ENCODE assay signal across 21 cellular contexts in the genomic region with DNA sequence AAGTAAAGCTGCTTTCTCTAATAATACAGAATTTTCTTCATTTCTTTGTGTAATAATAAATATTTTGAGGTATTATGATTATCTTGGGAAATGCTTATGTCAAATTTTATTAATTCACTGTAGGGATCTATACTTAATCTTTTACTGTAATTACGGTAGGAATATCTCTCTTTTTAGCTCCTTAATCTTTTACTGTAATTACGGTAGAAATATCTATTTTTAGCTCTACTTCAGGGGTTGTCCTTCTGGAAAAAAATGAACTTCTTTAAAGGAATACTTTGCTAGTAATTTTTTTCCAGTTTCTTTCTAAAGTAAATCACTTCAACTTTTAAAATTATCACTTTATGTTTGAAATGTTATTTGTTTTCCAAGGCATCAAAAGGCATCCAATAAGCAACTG.
"Had no signal": no experiment of that assay in that cellular context is flagged by ENCODE, and none has a peak within 500 bp of the region (broad histone marks: within the 10 kb centered on the region; RNA-seq: fewer than 3 reads in every experiment).

No MANE protein-coding gene starts in this region.

- H3K36me3 ChIP-seq: esophagus muscularis mucosa, left ventricle myocardium inferior, lower lobe of right lung, ovary had no signal

- H3K27ac ChIP-seq: epithelial cell of prostate, esophagus muscularis mucosa, foreskin keratinocyte, left ventricle myocardium inferior, lower lobe of right lung, neural progenitor cell, ovary had no signal

- H3K27me3 Mint-ChIP-seq: dendritic cell treated with granulocyte-macrophage colony-stimulating factor and Interleukin-4, amounts not matched to agents 40 ng/mL and 50 ng/mL, for 4 days; effector memory CD8-positive, alpha-beta T cell; memory B cell; natural killer cell treated with Interleukin-12 subunit alpha and Interleukin-12 subunit beta and Interleukin-15 and Interleukin-18, amount 100 ng/mL, for 72 hours; progenitor cell of endocrine pancreas had no signal

- H3K4me1 ChIP-seq: esophagus muscularis mucosa, foreskin keratinocyte, left ventricle myocardium inferior, lower lobe of right lung, neural progenitor cell had no signal

- DNase-seq: effector memory CD8-positive, alpha-beta T cell; foreskin keratinocyte; immature natural killer cell; left cardiac atrium; left ventricle myocardium inferior; lower lobe of right lung; midbrain; nucleus accumbens; ovary; right cardiac atrium; stimulated activated CD4-positive, alpha-beta T cell treated with anti-CD3 and anti-CD28 coated beads, Interleukin-2, amount 100 ng/mL, for 48 hours; stimulated activated naive CD4-positive, alpha-beta T cell treated with Interleukin-2 at 50 U/mL for 16 hours; trophoblast cell had no signal

- H3K9ac ChIP-seq: neural progenitor cell had no signal

- H3K27ac Mint-ChIP-seq: dendritic cell treated with granulocyte-macrophage colony-stimulating factor and Interleukin-4, amounts not matched to agents 40 ng/mL and 50 ng/mL, for 4 days; effector memory CD8-positive, alpha-beta T cell; immature natural killer cell; memory B cell; natural killer cell treated with Interleukin-12 subunit alpha and Interleukin-12 subunit beta and Interleukin-15 and Interleukin-18, amount 100 ng/mL, for 72 hours; neural progenitor cell; progenitor cell of endocrine pancreas had no signal

- H3K4me3 Mint-ChIP-seq: dendritic cell treated with granulocyte-macrophage colony-stimulating factor and Interleukin-4, amounts not matched to agents 40 ng/mL and 50 ng/mL, for 4 days; effector memory CD8-positive, alpha-beta T cell; immature natural killer cell; memory B cell; natural killer cell treated with Interleukin-12 subunit alpha and Interleukin-12 subunit beta and Interleukin-15 and Interleukin-18, amount 100 ng/mL, for 72 hours; neural progenitor cell had no signal

- H3K4me3 ChIP-seq: esophagus muscularis mucosa, left ventricle myocardium inferior, lower lobe of right lung, neural progenitor cell, ovary, smooth muscle cell had no signal

- H3K9me3 ChIP-seq: lower lobe of right lung, ovary had no signal

- H3K4me1 Mint-ChIP-seq: immature natural killer cell, memory B cell, neural progenitor cell had no signal

- ATAC-seq: effector memory CD8-positive, alpha-beta T cell; foreskin keratinocyte; left cardiac atrium; lower lobe of right lung; natural killer cell treated with Interleukin-12 subunit alpha and Interleukin-12 subunit beta and Interleukin-15 and Interleukin-18, amount 100 ng/mL, for 72 hours; right cardiac atrium had no signal

- H3K4me2 ChIP-seq: neural progenitor cell, smooth muscle cell had no signal

- H3K36me3 Mint-ChIP-seq: immature natural killer cell; memory B cell; natural killer cell treated with Interleukin-12 subunit alpha and Interleukin-12 subunit beta and Interleukin-15 and Interleukin-18, amount 100 ng/mL, for 72 hours; neural progenitor cell had no signal

- H3K27me3 ChIP-seq: esophagus muscularis mucosa, foreskin keratinocyte, neural progenitor cell, ovary had no signal

- H2AFZ ChIP-seq: neural progenitor cell had no signal
